ENCODE assay signal across 29 cellular contexts in the genomic region with DNA sequence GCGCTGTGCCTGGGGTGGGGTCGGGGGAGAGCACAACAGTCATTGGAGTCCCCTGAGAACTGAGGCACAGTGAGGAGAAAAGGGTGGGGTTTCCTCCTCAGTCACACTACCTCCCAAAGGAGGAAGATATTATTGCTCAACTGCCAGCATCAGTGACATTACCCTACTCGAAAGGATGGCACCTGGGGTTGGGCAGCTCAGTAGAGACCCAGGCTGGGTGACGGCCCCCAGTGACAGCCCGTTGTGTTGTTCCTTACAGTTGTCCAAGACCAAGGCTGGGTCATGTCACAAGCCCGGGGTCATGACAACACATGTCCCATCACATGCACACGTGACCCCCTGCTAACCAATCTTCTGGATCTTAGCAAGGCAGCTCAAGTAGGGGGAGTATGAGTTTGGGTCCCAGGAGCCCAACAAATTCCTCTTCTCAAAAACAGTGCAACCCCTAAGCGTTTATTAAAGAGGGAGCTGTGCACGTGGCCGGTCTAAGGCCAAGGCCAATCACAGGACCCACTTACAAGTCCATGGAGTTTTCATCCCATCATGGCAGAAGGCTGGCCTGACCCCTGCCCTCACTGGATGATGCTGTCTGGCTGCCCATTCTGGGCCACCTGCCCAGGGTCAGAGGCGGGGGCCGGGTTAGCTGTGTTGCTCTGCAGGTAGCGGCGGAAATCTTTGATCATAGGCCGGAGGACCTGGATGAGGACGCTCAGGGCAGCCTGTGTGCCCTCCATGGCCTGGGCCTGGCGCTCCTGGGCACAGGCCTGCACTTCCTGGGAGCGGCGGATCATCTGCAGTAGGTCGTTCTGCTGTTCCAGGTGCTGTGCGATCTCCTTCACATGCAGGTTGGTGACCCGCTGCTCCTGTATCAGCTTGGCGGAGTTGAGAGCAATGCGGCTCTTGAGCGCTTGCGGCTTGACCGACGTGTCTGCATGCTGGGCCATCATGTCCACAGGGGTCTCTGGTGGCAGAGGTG. TPM values are rescaled to one million over a fixed set of nuclear protein-coding genes. Genes with fewer than 3 reads are reported as not detected.
DNase-seq lines count a peak whose midpoint lies in the region; ATAC-seq and TF ChIP-seq lines count a peak whose summit lies in the region.
"Had no signal": no experiment of that assay in that cellular context is flagged by ENCODE, and none has a peak within 500 bp of the region (broad histone marks: within the 10 kb centered on the region; RNA-seq: fewer than 3 reads in every experiment).

No MANE protein-coding gene starts in this region.

- no peak for TF ChIP-seq CTCF in CD4-positive, alpha-beta T cell (IDR thresholded peaks at IDR 0.05)
- TF ChIP-seq CTCF in PC-3 (conservative IDR thresholded peaks at IDR 0.05; ENCODE audit: low read depth, low read length) = no peak
- TF ChIP-seq CTCF in lower leg skin (IDR thresholded peaks at IDR 0.05) = no peak

- H3F3A ChIP-seq in PC-3 (ENCODE audit: low read length, unreplicated experiment) = no peaks in the 10 kb centered on the region

- H2BK5ac ChIP-seq in neuronal stem cell (ENCODE audit: low read length) = peak overlapping the region; percentile 79

- peaks cover 0 to 10% (median 0%) of the 10 kb centered on the region in 11 experiments; a peak in 4 of 22 replicates for H3K9me3 ChIP-seq in BLaER1 treated with 17β-estradiol and CSF1 and Interleukin-3, amounts not matched to agents 10 nM and 100 nM (replicated peaks in 1 of 11)
- H3K9me3 ChIP-seq in CD4-positive, alpha-beta T cell (ENCODE audit: control insufficient read depth, low read length) = no peaks in the 10 kb centered on the region
- H3K9me3 ChIP-seq in neuronal stem cell (replicated peaks in 1 of 2; ENCODE audit: control insufficient read depth in 2 of 2, insufficient read depth in 1 of 2, low read depth in 1 of 2, low read length in 2 of 2) (peaks cover 2 to 8% of the 10 kb centered on the region in 2 donors), PC-3 (ENCODE audit: low read length) (no peaks in the 10 kb centered on the region)
- H3K9me3 ChIP-seq: heart left ventricle, thoracic aorta had no signal

- H3K36me3 Mint-ChIP-seq in CD4-positive, alpha-beta T cell (ENCODE audit: low read depth) = peaks cover 13% of the 10 kb centered on the region
- no peaks in the 10 kb centered on the region for H3K36me3 Mint-ChIP-seq in activated T-helper 17 cell treated with anti-CD3 and anti-CD28 coated beads, Interleukin-2, amount 50 U/mL, for 72 hours (ENCODE audit: low read depth)
- H3K36me3 Mint-ChIP-seq: natural killer cell had no signal

- no peak overlapping the region for H2BK15ac ChIP-seq in neuronal stem cell (ENCODE audit: low read length)

- no peaks in the 10 kb centered on the region for H3K9me3 Mint-ChIP-seq in CD4-positive, alpha-beta T cell
- no peaks in the 10 kb centered on the region for H3K9me3 Mint-ChIP-seq in activated T-helper 17 cell treated with anti-CD3 and anti-CD28 coated beads, Interleukin-2, amount 50 U/mL, for 72 hours
- H3K9me3 Mint-ChIP-seq: GM23338, HFFc6, natural killer cell had no signal

- H3K27me3 ChIP-seq in BLaER1 treated with 17β-estradiol and CSF1 and Interleukin-3, amounts not matched to agents 10 nM and 100 nM = no peaks in the 10 kb centered on the region
- no peaks in the 10 kb centered on the region for H3K27me3 ChIP-seq in CD4-positive, alpha-beta T cell (ENCODE audit: control insufficient read depth, insufficient read depth, low read length)
- no peaks in the 10 kb centered on the region for H3K27me3 ChIP-seq in neuronal stem cell (ENCODE audit: control insufficient read depth in 3 of 3, insufficient read depth in 3 of 3, low read depth in 1 of 3, low read length in 3 of 3)
- no peaks in the 10 kb centered on the region for H3K27me3 ChIP-seq in PC-3 (ENCODE audit: low read length)
- H3K27me3 ChIP-seq: heart left ventricle had no signal

- no CpG with 5 or more reads among the region's 28 CpGs for WGBS in neuronal stem cell (ENCODE audit: extremely low coverage in 2 of 2, insufficient read length in 2 of 2, insufficient replicate concordance in 1 of 2), 2 donors
- WGBS in lower leg skin, 2 donors = 88 to 90% methylated on average over 23 to 26 of the region's 28 CpGs

- H3K9me2 ChIP-seq in PC-3 (replicated peaks; ENCODE audit: low read length) = no peaks in the 10 kb centered on the region

- H4K91ac ChIP-seq in neuronal stem cell (ENCODE audit: low read depth, low read length, poor library complexity) = peak overlapping the region; percentile 64

- peaks cover 5% of the 10 kb centered on the region for H3K79me1 ChIP-seq in neuronal stem cell (ENCODE audit: low read depth, low read length)

- peak overlapping the region in 8 of 10 experiments; percentile 18 to 99 (median 56); a peak in 15 of 20 replicates for H3K4me3 ChIP-seq in BLaER1 treated with 17β-estradiol and CSF1 and Interleukin-3, amounts not matched to agents 10 nM and 100 nM
- H3K4me3 ChIP-seq in neuronal stem cell (ENCODE audit: low read length in 2 of 2) = no peak overlapping the region
- no peak overlapping the region for H3K4me3 ChIP-seq in PC-3 (ENCODE audit: low read length)
- H3K4me3 ChIP-seq in lower leg skin (ENCODE audit: low read depth, poor library complexity, severe bottlenecking) = no peak overlapping the region
- H3K4me3 ChIP-seq: GM23338, heart left ventricle, SK-N-MC, thoracic aorta had no signal

- H2BK12ac ChIP-seq in neuronal stem cell (ENCODE audit: low read length) = peak overlapping the region; percentile 18

- H3K27ac Mint-ChIP-seq in CD4-positive, alpha-beta T cell = peak overlapping the region; percentile 34
- no peak overlapping the region for H3K27ac Mint-ChIP-seq in activated T-helper 17 cell treated with anti-CD3 and anti-CD28 coated beads, Interleukin-2, amount 50 U/mL, for 72 hours
- H3K27ac Mint-ChIP-seq: GM23338, HFFc6 had no signal

- H2AFZ ChIP-seq in neuronal stem cell (ENCODE audit: low read length) = no peak overlapping the region
- no peak overlapping the region for H2AFZ ChIP-seq in PC-3 (ENCODE audit: low read length)
- H2AFZ ChIP-seq: GM23338, parathyroid adenoma had no signal

- H3K27ac ChIP-seq in BLaER1 treated with 17β-estradiol and CSF1 and Interleukin-3, amounts not matched to agents 10 nM and 100 nM = peak overlapping the region; percentile 56 to 99 (median 97); a peak in 21 of 22 replicates
- no peak overlapping the region for H3K27ac ChIP-seq in CD4-positive, alpha-beta T cell (ENCODE audit: low read depth, low read length)
- H3K27ac ChIP-seq in neuronal stem cell (replicated peaks; ENCODE audit: low read length) = no peak overlapping the region
- H3K27ac ChIP-seq in PC-3 (ENCODE audit: low read length) = no peak overlapping the region
- H3K27ac ChIP-seq: parathyroid adenoma, SK-N-MC, thoracic aorta, WERI-Rb-1 had no signal

- CTCF ChIA-PET in CD4-positive, alpha-beta T cell (lab: Charles Lee) = no interaction called here
- CTCF ChIA-PET in PC-3 (lab: Charles Lee) = no interaction called here

- H3K23ac ChIP-seq in neuronal stem cell (ENCODE audit: low read depth, low read length, poor library complexity) = peak overlapping the region; percentile 39

- intact Hi-C loops in CD4-positive, alpha-beta T cell (cut with DNase I, micrococcal nuclease) = no loop called here
- intact Hi-C loops in PC-3 (cut with micrococcal nuclease) (no loop called here), lower leg skin (cut with DNase I; ENCODE audit: low total_unique reads) (no loop called here)

- H3K79me2 ChIP-seq in PC-3 (ENCODE audit: low read length) = peaks cover 18% of the 10 kb centered on the region

- no peak for ATAC-seq in CD4-positive, alpha-beta T cell (ENCODE audit: poor library complexity)
- ATAC-seq in activated T-helper 17 cell treated with anti-CD3 and anti-CD28 coated beads, Interleukin-2, amount 50 U/mL, for 72 hours (replicated peaks) = no peak
- ATAC-seq in PC-3 = no peak
- ATAC-seq: GM23338, heart left ventricle, natural killer cell had no signal

- no peaks in the 10 kb centered on the region for H3K27me3 Mint-ChIP-seq in CD4-positive, alpha-beta T cell
- no peaks in the 10 kb centered on the region for H3K27me3 Mint-ChIP-seq in activated T-helper 17 cell treated with anti-CD3 and anti-CD28 coated beads, Interleukin-2, amount 50 U/mL, for 72 hours

- H3K4ac ChIP-seq in neuronal stem cell (ENCODE audit: low read length) = no peak overlapping the region

- peak overlapping the region; percentile 32 for H3K18ac ChIP-seq in neuronal stem cell (ENCODE audit: low read length)

- BruUV-seq in PC-3 (replicated peaks; lab: Mats Ljungman, UMichigan) = no TSS peak

- no peak overlapping the region for H3K4me3 Mint-ChIP-seq in CD4-positive, alpha-beta T cell
- peak overlapping the region; percentile 78 for H3K4me3 Mint-ChIP-seq in activated T-helper 17 cell treated with anti-CD3 and anti-CD28 coated beads, Interleukin-2, amount 50 U/mL, for 72 hours
- H3K4me3 Mint-ChIP-seq: GM23338, HFFc6, natural killer cell had no signal

- peak overlapping the region in 10 of 11 experiments; percentile 68 to 97 (median 86); a peak in 20 of 22 replicates for H3K9ac ChIP-seq in BLaER1 treated with 17β-estradiol and CSF1 and Interleukin-3, amounts not matched to agents 10 nM and 100 nM
- H3K9ac ChIP-seq in neuronal stem cell (ENCODE audit: low read depth, low read length, poor library complexity) (no peak overlapping the region), PC-3 (ENCODE audit: low read length) (no peak overlapping the region)
- H3K9ac ChIP-seq: parathyroid adenoma had no signal

- peaks cover 38% of the 10 kb centered on the region for H3K4me1 Mint-ChIP-seq in CD4-positive, alpha-beta T cell (ENCODE audit: low read depth)
- H3K4me1 Mint-ChIP-seq in activated T-helper 17 cell treated with anti-CD3 and anti-CD28 coated beads, Interleukin-2, amount 50 U/mL, for 72 hours = peaks cover 16% of the 10 kb centered on the region

- H4K8ac ChIP-seq in neuronal stem cell (ENCODE audit: low read depth, low read length) = no peak overlapping the region

- POLR2A ChIA-PET in CD4-positive, alpha-beta T cell (lab: Charles Lee) = no interaction called here
- POLR2A ChIA-PET in PC-3 (lab: Charles Lee; ENCODE audit: unreplicated experiment) = no interaction called here

- DNase-seq in CD4-positive, alpha-beta T cell = no peak
- DNase-seq in neuronal stem cell (ENCODE audit: low spot score) = no peak
- no peak for DNase-seq in PC-3
- no peak for DNase-seq in GM19238 (ENCODE audit: insufficient read length, low spot score)
- DNase-seq in lower leg skin (ENCODE audit: low spot score in 2 of 2) = no peak
- DNase-seq: activated effector memory CD4-positive, alpha-beta T cell treated with anti-CD3 and anti-CD28 coated beads, Interleukin-2, amount 50 U/mL, for 16 hours; COR-L47; effector memory CD4-positive, alpha-beta T cell; foreskin fibroblast; GF-D8; HFFc6; Karpas-422; natural killer cell; NCI-H1105 treated with DMSO at 0.1 percent for 48 hours; NCI-H2081; NCI-H226; NCI-H774; right cardiac atrium; stimulated activated CD4-positive, alpha-beta T cell treated with anti-CD3 and anti-CD28 coated beads, Interleukin-12 subunit alpha, Interleukin-12 subunit beta, amount 100 ng/mL, for 4 hours; stimulated activated CD4-positive, alpha-beta T cell treated with anti-CD3 and anti-CD28 coated beads, Interleukin-4, amount 100 ng/mL, for 24 hours; stimulated activated naive CD4-positive, alpha-beta T cell treated with Interleukin-2 at 50 U/mL for 16 hours; WERI-Rb-1 had no signal

- peaks cover 0 to under 1% (median under 1%) of the 10 kb centered on the region in 11 experiments; a peak in 8 of 22 replicates for H4K20me1 ChIP-seq in BLaER1 treated with 17β-estradiol and CSF1 and Interleukin-3, amounts not matched to agents 10 nM and 100 nM
- H4K20me1 ChIP-seq in PC-3 (ENCODE audit: low read length) = no peaks in the 10 kb centered on the region

- no peak for TF ChIP-seq POLR2A in lower leg skin (IDR thresholded peaks at IDR 0.05)

- H3K36me3 ChIP-seq in BLaER1 treated with 17β-estradiol and CSF1 and Interleukin-3, amounts not matched to agents 10 nM and 100 nM = peaks cover 4 to 18% (median 11%) of the 10 kb centered on the region in 11 experiments; a peak in 12 of 22 replicates
- H3K36me3 ChIP-seq in neuronal stem cell (replicated peaks in 1 of 2; ENCODE audit: control insufficient read depth in 2 of 2, insufficient read depth in 2 of 2, low read length in 2 of 2) = peaks cover 7 to 13% of the 10 kb centered on the region in 2 donors
- H3K36me3 ChIP-seq in PC-3 (ENCODE audit: low read depth, low read length) = no peaks in the 10 kb centered on the region
- H3K36me3 ChIP-seq: WERI-Rb-1 had no signal

- H3K4me2 ChIP-seq in BLaER1 treated with 17β-estradiol and CSF1 and Interleukin-3, amounts not matched to agents 10 nM and 100 nM = peak overlapping the region; percentile 86 to 100 (median 97)
- H3K4me2 ChIP-seq in neuronal stem cell (ENCODE audit: insufficient read depth, low read length, poor library complexity, severe bottlenecking) (no peak overlapping the region), PC-3 (ENCODE audit: low read length) (no peak overlapping the region)
- H3K4me2 ChIP-seq: GM23338 had no signal

- H3K14ac ChIP-seq in neuronal stem cell (ENCODE audit: low read length) = no peak overlapping the region

- no peak overlapping the region for H2AK5ac ChIP-seq in neuronal stem cell (ENCODE audit: low read depth, low read length)

- peak overlapping the region; percentile 27 for H2BK120ac ChIP-seq in neuronal stem cell (ENCODE audit: low read depth, low read length)

- H3K4me1 ChIP-seq in BLaER1 treated with 17β-estradiol and CSF1 and Interleukin-3, amounts not matched to agents 10 nM and 100 nM = peaks cover 69 to 88% (median 81%) of the 10 kb centered on the region in 10 experiments
- H3K4me1 ChIP-seq in neuronal stem cell (ENCODE audit: control insufficient read depth in 2 of 2, insufficient read depth in 1 of 2, low read depth in 1 of 2, low read length in 2 of 2) = peaks cover 4 to 7% of the 10 kb centered on the region in 2 donors
- H3K4me1 ChIP-seq in PC-3 (ENCODE audit: insufficient read depth, low read length) = peaks cover 18% of the 10 kb centered on the region; the same call in 1 of the 2 replicates
- H3K4me1 ChIP-seq: parathyroid adenoma had no signal

RNA-seq across cellular contexts. Expression of a gene that starts 4.0 kb away (rescaled TPM):
- total RNA-seq in CD4-positive, alpha-beta T cell = 10 to 100 TPM; 11.5 to 16.8 TPM
- 10 to 100 TPM in 1 of 2 donors, 1 to 10 TPM in 1; 9.0 to 15.0 TPM for total RNA-seq in activated T-helper 17 cell treated with anti-CD3 and anti-CD28 coated beads, Interleukin-2, amount 50 U/mL, for 72 hours
- polyA plus RNA-seq in neuronal stem cell (2013, experiment 1 of 2) = 6.9 TPM
- 7.8 TPM for polyA plus RNA-seq in neuronal stem cell (2013, experiment 2 of 2)
- total RNA-seq in PC-3 (2014; rRNA removed) (8.4 and 11.1 TPM in 2 replicates), lower leg skin (10 to 100 TPM in 1 of 4 donors, 1 to 10 TPM in 3; 8.6 to 10.8 (median 9.6) TPM)

RNA-seq across cellular contexts. Expression of a gene that starts 4.9 kb away (rescaled TPM):
- 10 to 100 TPM; 16.9 to 17.7 TPM for total RNA-seq in CD4-positive, alpha-beta T cell
- 10 to 100 TPM; 10.8 to 12.7 TPM for total RNA-seq in activated T-helper 17 cell treated with anti-CD3 and anti-CD28 coated beads, Interleukin-2, amount 50 U/mL, for 72 hours
- polyA plus RNA-seq in neuronal stem cell (2013, experiment 1 of 2) = 7.8 TPM
- 7.4 TPM for polyA plus RNA-seq in neuronal stem cell (2013, experiment 2 of 2)
- total RNA-seq in PC-3 (2014; rRNA removed) (25.2 and 37.0 TPM in 2 replicates), lower leg skin (10 to 100 TPM; 26.4 to 40.3 (median 32.0) TPM)

Comparison
In these comparisons a context has a peak if more than half of its experiments do, and no peak if none do; other contexts are left out.
1. H3K27ac ChIP-seq: peak in BLaER1 treated with 17β-estradiol and CSF1 and Interleukin-3, amounts not matched to agents 10 nM and 100 nM (11 of 11); none in CD4-positive, alpha-beta T cell (single experiment), neuronal stem cell (single experiment) and PC-3 (single experiment).
2. H3K4me2 ChIP-seq: peak in BLaER1 treated with 17β-estradiol and CSF1 and Interleukin-3, amounts not matched to agents 10 nM and 100 nM (11 of 11); none in neuronal stem cell (single experiment) and PC-3 (single experiment).
3. H3K4me3 ChIP-seq: peak in BLaER1 treated with 17β-estradiol and CSF1 and Interleukin-3, amounts not matched to agents 10 nM and 100 nM (8 of 10); none in neuronal stem cell (0 of 2), PC-3 (single experiment) and lower leg skin (single experiment).
4. H3K9ac ChIP-seq: peak in BLaER1 treated with 17β-estradiol and CSF1 and Interleukin-3, amounts not matched to agents 10 nM and 100 nM (10 of 11); none in neuronal stem cell (single experiment) and PC-3 (single experiment).